In genomic region chr6:26576929-26577719, GRCh38 we compare ENCODE assay signal across 1 cellular context.
A peak's percentile ranks its signal among the peaks of the same experiment; 100 is the strongest.
TF ChIP-seq lines count a peak whose summit lies in the region.

No MANE protein-coding gene starts in this region.

TF ChIP-seq in K562, 482 proteins besides CTCF, POLR2A, EP300 and RAD21 (continued from another document and continues in another):
- TF ChIP-seq BCLAF1 (IDR thresholded peaks at IDR 0.05; ENCODE audit: borderline replicate concordance in 1 of 2, control insufficient read depth in 1 of 2, low read depth in 2 of 2, low read length in 1 of 2) (peak in 1 of 2 experiments; percentile 78; a peak in 1 of 4 replicates), SUPT5H (IDR thresholded peaks at IDR 0.05) (no peak), NKRF (IDR thresholded peaks at IDR 0.05; ENCODE audit: borderline replicate concordance) (peak; percentile 46; the same call in 1 of the 2 replicates), SRSF9 (IDR thresholded peaks at IDR 0.05; ENCODE audit: borderline replicate concordance, low read depth, low read length) (no peak), REST (CRISPR knock-in tag; IDR thresholded peaks at IDR 0.05; ENCODE audit: low read depth) (no peak), JUND (IDR thresholded peaks at IDR 0.05; ENCODE audit: borderline replicate concordance, low read depth, low read length) (peak; percentile 35; the same call in 1 of the 2 replicates), JUND (tag; IDR thresholded peaks at IDR 0.05; ENCODE audit: borderline replicate concordance, low read depth, low read length) (no peak; the same call in 1 of the 3 replicates), IRF1 (CRISPR knock-in tag; IDR thresholded peaks at IDR 0.05; ENCODE audit: borderline replicate concordance) (0 out of 2 replicates have a peak, but pooled peaks have one; percentile 22), ZNF143 (CRISPR knock-in tag; IDR thresholded peaks at IDR 0.05) (no peak), CHCHD3 (CRISPR knock-in tag; IDR thresholded peaks at IDR 0.05) (no peak), ZBTB12 (CRISPR knock-in tag; IDR thresholded peaks at IDR 0.05) (0 out of 2 replicates have a peak, but pooled peaks have one; percentile 13), PCBP1 (IDR thresholded peaks at IDR 0.05; ENCODE audit: low read depth, low read length, poor library complexity, severe bottlenecking) (no peak), CBX5 (IDR thresholded peaks at IDR 0.05; ENCODE audit: borderline replicate concordance, low read depth) (no peak), PRDM10 (IDR thresholded peaks at IDR 0.05; ENCODE audit: partially characterized antibody) (no peak), ZNF79 (CRISPR knock-in tag; IDR thresholded peaks at IDR 0.05; ENCODE audit: low read depth) (no peak), IRF2 (CRISPR knock-in tag; IDR thresholded peaks at IDR 0.05) (no peak), ETV5 (CRISPR knock-in tag; IDR thresholded peaks at IDR 0.05; ENCODE audit: low read depth) (no peak), NFATC3 (IDR thresholded peaks at IDR 0.05) (peak; percentile 39; the same call in 1 of the 2 replicates), RHOXF2B (CRISPR knock-in tag; conservative IDR thresholded peaks at IDR 0.05) (no peak), ZNF431 (CRISPR knock-in tag; IDR thresholded peaks at IDR 0.05) (no peak), ESRRA (IDR thresholded peaks at IDR 0.05; ENCODE audit: borderline replicate concordance, low read depth) (peak; percentile 27; the same call in 1 of the 2 replicates), RCOR1 (IDR thresholded peaks at IDR 0.05; ENCODE audit: borderline replicate concordance in 1 of 2, low read depth in 2 of 2, low read length in 2 of 2) (peak; percentile 9 to 34; a peak in 1 of 4 replicates), HMG20B (CRISPR knock-in tag; IDR thresholded peaks at IDR 0.05) (0 out of 2 replicates have a peak, but pooled peaks have one; percentile 68), NFRKB (IDR thresholded peaks at IDR 0.05; ENCODE audit: low read depth) (0 out of 2 replicates have a peak, but pooled peaks have one; percentile 44), FUS (optimal IDR thresholded peaks at IDR 0.05; ENCODE audit: low read depth, low read length) (no peak), SAFB (IDR thresholded peaks at IDR 0.05; ENCODE audit: borderline replicate concordance, low read depth, low read length) (no peak), ETS2 (tag; IDR thresholded peaks at IDR 0.05; ENCODE audit: borderline replicate concordance, poor library complexity, severe bottlenecking) (no peak), ZNF695 (CRISPR knock-in tag; IDR thresholded peaks at IDR 0.05) (no peak), LCOR (CRISPR knock-in tag; IDR thresholded peaks at IDR 0.05) (peak; percentile 48; the same call in 1 of the 2 replicates), ZBED1 (IDR thresholded peaks at IDR 0.05) (no peak), SP1 (CRISPR knock-in tag; IDR thresholded peaks at IDR 0.05) (peak; percentile 66; the same call in 1 of the 2 replicates), GABPB2 (CRISPR knock-in tag; conservative IDR thresholded peaks at IDR 0.05) (peak; percentile 61; the same call in 1 of the 2 replicates), NR4A1 (CRISPR knock-in tag; IDR thresholded peaks at IDR 0.05) (no peak), NR4A1 (tag; IDR thresholded peaks at IDR 0.05) (no peak), HDGF (IDR thresholded peaks at IDR 0.05) (no peak), JUN (IDR thresholded peaks at IDR 0.05; ENCODE audit: borderline replicate concordance, low read depth, low read length) (0 out of 2 replicates have a peak, but pooled peaks have one; percentile 4), JUN (CRISPR knock-in tag; IDR thresholded peaks at IDR 0.05; ENCODE audit: borderline replicate concordance) (no peak), NRF1 (conservative IDR thresholded peaks at IDR 0.05 in 1 of 2, IDR thresholded peaks at IDR 0.05 in 1 of 2) (peak; percentile 75), KAT8 (IDR thresholded peaks at IDR 0.05; ENCODE audit: low read depth) (no peak), KHSRP (IDR thresholded peaks at IDR 0.05) (no peak), E2F8 (IDR thresholded peaks at IDR 0.05; ENCODE audit: low read depth, partially characterized antibody) (no peak), GTF2E2 (tag; IDR thresholded peaks at IDR 0.05) (no peak), HBP1 (CRISPR knock-in tag; IDR thresholded peaks at IDR 0.05) (no peak), MCM3 (IDR thresholded peaks at IDR 0.05) (no peak), NCOA2 (IDR thresholded peaks at IDR 0.05; ENCODE audit: partially characterized antibody in 2 of 2) (peak in 1 of 2 experiments; percentile 88), HIVEP1 (CRISPR knock-in tag; IDR thresholded peaks at IDR 0.05) (no peak), PHTF2 (CRISPR knock-in tag; IDR thresholded peaks at IDR 0.05) (no peak), SP2 (IDR thresholded peaks at IDR 0.05; ENCODE audit: extremely low read depth, low read depth, low read length, poor library complexity, severe bottlenecking) (no peak)
